17 cellular contexts compared by ENCODE assay signal in the genomic region with DNA sequence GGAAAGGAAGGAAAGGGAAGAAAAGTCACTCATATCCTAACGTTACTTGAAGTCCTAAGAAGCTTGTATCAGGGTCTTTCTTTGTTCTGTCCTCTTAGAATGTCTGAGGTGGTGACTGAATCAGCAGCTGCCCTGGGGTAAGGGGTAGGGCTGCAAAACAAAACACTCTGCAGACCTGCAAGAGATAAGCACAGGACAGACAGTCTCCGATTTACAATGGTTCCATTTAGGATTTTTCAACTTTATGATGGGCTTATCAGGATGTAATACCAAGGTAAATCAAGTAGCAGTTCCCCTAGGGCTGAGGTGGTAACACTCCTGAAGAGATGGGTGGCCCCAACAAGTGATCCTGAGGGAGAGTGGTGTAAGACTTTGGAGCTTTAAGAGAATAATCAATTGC. TPM values are rescaled to one million over a fixed set of nuclear protein-coding genes. Genes with fewer than 3 reads are reported as not detected.
DNase-seq lines count a peak whose midpoint lies in the region; ATAC-seq, FAIRE-seq and TF ChIP-seq lines count a peak whose summit lies in the region.
"Had no signal": no experiment of that assay in that cellular context is flagged by ENCODE, and none has a peak within 500 bp of the region (broad histone marks: within the 10 kb centered on the region; RNA-seq: fewer than 3 reads in every experiment).

No MANE protein-coding gene starts in this region.

- H3K79me2 ChIP-seq in SK-N-SH (ENCODE audit: insufficient read depth) (peaks cover 11% of the 10 kb centered on the region), astrocyte (ENCODE audit: insufficient read depth, low read length) (peaks cover 9% of the 10 kb centered on the region)

- TF ChIP-seq RAD21 in SK-N-SH (IDR thresholded peaks at IDR 0.05; ENCODE audit: low read length), result no peak

- H3K4me1 Mint-ChIP-seq in astrocyte (ENCODE audit: low read depth, unreplicated experiment), result peaks cover 31% of the 10 kb centered on the region
- H3K4me1 Mint-ChIP-seq in naive thymus-derived CD4-positive, alpha-beta T cell, result peaks cover 46 to 89% (median 76%) of the 10 kb centered on the region in 7 donors

- H3K27ac Mint-ChIP-seq in astrocyte (ENCODE audit: unreplicated experiment), result peak overlapping the region; percentile 60
- peak overlapping the region in 4 of 9 donors; percentile 10 to 45 (median 24) for H3K27ac Mint-ChIP-seq in naive thymus-derived CD4-positive, alpha-beta T cell

- H3K4me3 Mint-ChIP-seq in astrocyte (ENCODE audit: unreplicated experiment), result peak overlapping the region; percentile 64
- H3K4me3 Mint-ChIP-seq in naive thymus-derived CD4-positive, alpha-beta T cell, result peak overlapping the region in 6 of 10 donors; percentile 5 to 47 (median 34)

- H3K27ac ChIP-seq in SK-N-SH (ENCODE audit: low read depth in 2 of 2, low read length in 1 of 2) (peak overlapping the region in 1 of 2 experiments; percentile 72; a peak in 2 of 4 replicates), astrocyte (ENCODE audit: low read depth, low read length) (no peak overlapping the region)
- no peak overlapping the region for H3K27ac ChIP-seq in naive thymus-derived CD4-positive, alpha-beta T cell (ENCODE audit: low read depth, low read length)
- H3K27ac ChIP-seq: adrenal gland, upper lobe of right lung had no signal

- no peaks in the 10 kb centered on the region for H3K9me2 ChIP-seq in SK-N-SH

- POLR2A ChIA-PET in SK-N-SH (lab: Yijun Ruan, JAX), result no interaction called here
- POLR2A ChIA-PET in naive thymus-derived CD4-positive, alpha-beta T cell (lab: Charles Lee), result interaction anchor here (0.7 kb wide), 1 partner anchor 17 kb away, joined by 4 read pairs; no protein-coding TSS in a partner anchor

- intact Hi-C loops in naive thymus-derived CD4-positive, alpha-beta T cell (cut with micrococcal nuclease), result no loop called here

- no peaks in the 10 kb centered on the region for H4K20me1 ChIP-seq in SK-N-SH (ENCODE audit: insufficient read depth)
- H4K20me1 ChIP-seq in astrocyte (ENCODE audit: insufficient read depth, low read length), result peaks cover 22% of the 10 kb centered on the region

- no peak overlapping the region for H3K9ac ChIP-seq in SK-N-SH
- no peak overlapping the region for H3K9ac ChIP-seq in astrocyte (ENCODE audit: low read length)

- no peak for TF ChIP-seq CTCF in SK-N-SH (IDR thresholded peaks at IDR 0.05)
- no peak for TF ChIP-seq CTCF in astrocyte (IDR thresholded peaks at IDR 0.05; ENCODE audit: insufficient read depth, low read depth, low read length)

- peak in 1 of 2 experiments; percentile 25; a peak in 1 of 4 replicates for TF ChIP-seq EP300 in SK-N-SH (IDR thresholded peaks at IDR 0.05; ENCODE audit: borderline replicate concordance in 1 of 2, low read depth in 1 of 2, low read length in 1 of 2)

- H2AFZ ChIP-seq in SK-N-SH (ENCODE audit: low read depth) (no peak overlapping the region), astrocyte (ENCODE audit: low read depth, low read length) (no peak overlapping the region)

- H3F3A ChIP-seq in SK-N-SH (replicated peaks; ENCODE audit: insufficient read depth), result no peaks in the 10 kb centered on the region

- peaks cover 4% of the 10 kb centered on the region for H3K36me3 Mint-ChIP-seq in astrocyte (ENCODE audit: low read depth, unreplicated experiment)
- peaks cover 0 to 21% (median 15%) of the 10 kb centered on the region in 5 donors for H3K36me3 Mint-ChIP-seq in naive thymus-derived CD4-positive, alpha-beta T cell

- 56% methylated on average over 2 of the region's 2 CpGs for WGBS in SK-N-SH (ENCODE audit: low lambda C conversion rate)

- DNase-seq in SK-N-SH (peak; percentile 48), H7 (peak; percentile 47), astrocyte (ENCODE audit: low read depth) (no peak)
- DNase-seq in naive thymus-derived CD4-positive, alpha-beta T cell, result no peak
- DNase-seq: 8988T; adrenal gland; CD8-positive, alpha-beta memory T cell; gastrocnemius medialis; GDM1; NK-92 treated with Interleukin-12 subunit alpha and Interleukin-12 subunit beta, amount 100 ng/mL, for 24 hours; Right ventricle myocardium superior; upper lobe of right lung had no signal

- no peaks in the 10 kb centered on the region for H3K9me3 Mint-ChIP-seq in astrocyte (ENCODE audit: unreplicated experiment)
- no peaks in the 10 kb centered on the region for H3K9me3 Mint-ChIP-seq in naive thymus-derived CD4-positive, alpha-beta T cell
- H3K9me3 Mint-ChIP-seq: CD8-positive, alpha-beta memory T cell had no signal

- H3K27me3 ChIP-seq in SK-N-SH (ENCODE audit: insufficient read depth) (no peaks in the 10 kb centered on the region), H7 (ENCODE audit: control insufficient read depth, insufficient read depth, low read length) (no peaks in the 10 kb centered on the region), astrocyte (ENCODE audit: insufficient read depth, low read length) (no peaks in the 10 kb centered on the region)
- no peaks in the 10 kb centered on the region for H3K27me3 ChIP-seq in naive thymus-derived CD4-positive, alpha-beta T cell (ENCODE audit: control insufficient read depth in 2 of 2, insufficient read depth in 2 of 2, low read length in 2 of 2)
- H3K27me3 ChIP-seq: adrenal gland, gastrocnemius medialis, upper lobe of right lung had no signal

- H3K36me3 ChIP-seq in SK-N-SH (replicated peaks in 1 of 2; ENCODE audit: control insufficient read depth in 1 of 2, insufficient read depth in 2 of 2, low read length in 1 of 2), result no peaks in the 10 kb centered on the region
- H3K36me3 ChIP-seq in H7 (replicated peaks; ENCODE audit: control insufficient read depth, insufficient read depth, low read length), result no peaks in the 10 kb centered on the region
- H3K36me3 ChIP-seq in astrocyte (ENCODE audit: insufficient read depth, low read length), result no peaks in the 10 kb centered on the region
- H3K36me3 ChIP-seq in naive thymus-derived CD4-positive, alpha-beta T cell (ENCODE audit: control insufficient read depth in 2 of 3, insufficient read depth in 3 of 3, low read length in 3 of 3), result no peaks in the 10 kb centered on the region
- H3K36me3 ChIP-seq: adrenal gland, gastrocnemius medialis, upper lobe of right lung had no signal

- H3K9me3 ChIP-seq in SK-N-SH (no peaks in the 10 kb centered on the region), astrocyte (ENCODE audit: insufficient read depth, low read depth, low read length) (no peaks in the 10 kb centered on the region)
- no peaks in the 10 kb centered on the region for H3K9me3 ChIP-seq in naive thymus-derived CD4-positive, alpha-beta T cell (ENCODE audit: control insufficient read depth in 2 of 3, low read length in 3 of 3)
- H3K9me3 ChIP-seq: adrenal gland, gastrocnemius medialis, upper lobe of right lung had no signal

- FAIRE-seq in astrocyte (lab: Jason Lieb, UNC), result no peak
- FAIRE-seq: islet of Langerhans had no signal

- H3K4me1 ChIP-seq in SK-N-SH (ENCODE audit: control insufficient read depth in 1 of 2, insufficient read depth in 2 of 2, low read depth in 1 of 2, low read length in 1 of 2), result peaks cover 8 to 23% of the 10 kb centered on the region in 2 experiments; a peak in 3 of 4 replicates
- H3K4me1 ChIP-seq in astrocyte (ENCODE audit: insufficient read depth, low read length), result peaks cover 5% of the 10 kb centered on the region
- peaks cover 4 to 38% of the 10 kb centered on the region in 2 donors for H3K4me1 ChIP-seq in naive thymus-derived CD4-positive, alpha-beta T cell (ENCODE audit: control insufficient read depth in 2 of 2, insufficient read depth in 2 of 2, low read length in 2 of 2)

- ATAC-seq in SK-N-SH treated with all-trans-retinoic acid at 6 μM for 48 hours (no peak), GM19395 (IDR thresholded peaks at IDR 0.05; ENCODE audit: unreplicated experiment) (no peak), GM21528 (IDR thresholded peaks at IDR 0.05; ENCODE audit: low FRiP score, unreplicated experiment) (no peak), GM18909 (IDR thresholded peaks at IDR 0.05; ENCODE audit: poor library complexity, unreplicated experiment) (no peak)
- ATAC-seq in naive thymus-derived CD4-positive, alpha-beta T cell, result no peak
- ATAC-seq: gastrocnemius medialis, upper lobe of right lung had no signal

- H3K4me3 ChIP-seq in SK-N-SH (ENCODE audit: low read depth in 2 of 2, low read length in 1 of 2) (no peak overlapping the region), H7 (ENCODE audit: insufficient read depth, low read depth, low read length) (no peak overlapping the region), astrocyte (ENCODE audit: insufficient read depth, low read depth, low read length) (no peak overlapping the region)
- H3K4me3 ChIP-seq in naive thymus-derived CD4-positive, alpha-beta T cell (ENCODE audit: low read length), result no peak overlapping the region
- H3K4me3 ChIP-seq: adrenal gland, gastrocnemius medialis, upper lobe of right lung had no signal

- CTCF ChIA-PET in SK-N-SH (lab: Yijun Ruan, JAX), result interaction anchor here (1.3 kb wide), 1 partner anchor 9 kb away, joined by 3 read pairs; no protein-coding TSS in a partner anchor
- CTCF ChIA-PET in naive thymus-derived CD4-positive, alpha-beta T cell (lab: Charles Lee), result no interaction called here

- no peaks in the 10 kb centered on the region for H3K27me3 Mint-ChIP-seq in astrocyte (ENCODE audit: low read depth, unreplicated experiment)
- no peaks in the 10 kb centered on the region for H3K27me3 Mint-ChIP-seq in naive thymus-derived CD4-positive, alpha-beta T cell
- H3K27me3 Mint-ChIP-seq: CD8-positive, alpha-beta memory T cell had no signal

- H3K4me2 ChIP-seq in SK-N-SH, result no peak overlapping the region
- H3K4me2 ChIP-seq in astrocyte (ENCODE audit: low read length), result peak overlapping the region; percentile 13

TF ChIP-seq in SK-N-SH, 30 proteins besides CTCF, POLR2A, EP300 and RAD21 (continues in another document):
- TF ChIP-seq ELF1 (IDR thresholded peaks at IDR 0.05), result no peak
- no peak for TF ChIP-seq FOXM1 (IDR thresholded peaks at IDR 0.05; ENCODE audit: low read depth)
- peak; percentile 18 for TF ChIP-seq CHD2 (IDR thresholded peaks at IDR 0.05; ENCODE audit: low read length, partially characterized antibody)
- TF ChIP-seq POLR2AphosphoS5 (IDR thresholded peaks at IDR 0.05; ENCODE audit: low read depth, low read length), result no peak

RNA-seq across cellular contexts. Expression of a gene that starts 16.5 kb away (rescaled TPM):
- 0.94 and 1.1 TPM in 2 replicates for polyA plus RNA-seq in SK-N-SH (2012; rRNA removed)
- 0.91 and 1.0 TPM in 2 replicates for polyA plus RNA-seq in SK-N-SH (2012; cell fraction: cytosol; rRNA removed)
- 6.0 and 6.9 TPM in 2 replicates for polyA plus RNA-seq in SK-N-SH (2012; cell fraction: nucleus; rRNA removed)
- 5.5 and 7.1 TPM in 2 replicates for total RNA-seq in H7 (2014; rRNA removed; shearing (Covaris generic))
- 4.9 and 5.4 TPM in 2 replicates for total RNA-seq in astrocyte
- total RNA-seq in naive thymus-derived CD4-positive, alpha-beta T cell, result 10 to 100 TPM; 24.0 to 62.5 (median 50.3) TPM
- 1 to 10 TPM; 5.4 to 6.0 TPM for polyA plus RNA-seq in naive thymus-derived CD4-positive, alpha-beta T cell

Comparison
In these comparisons a context has a peak if more than half of its experiments do, and no peak if none do; other contexts are left out.
1. DNase-seq: peak in SK-N-SH (single experiment) and H7 (single experiment); none in astrocyte (single experiment) and naive thymus-derived CD4-positive, alpha-beta T cell (0 of 9).